Comparison of ENCODE assay signal across 14 cellular contexts in genomic region chr1:40884055-40884795, GRCh38. TPM values are rescaled to one million over a fixed set of nuclear protein-coding genes. Genes with fewer than 3 reads are reported as not detected.
DNase-seq lines count a peak whose midpoint lies in the region; ATAC-seq and TF ChIP-seq lines count a peak whose summit lies in the region.
"Had no signal": no experiment of that assay in that cellular context is flagged by ENCODE, and none has a peak within 500 bp of the region (broad histone marks: within the 10 kb centered on the region; RNA-seq: fewer than 3 reads in every experiment).

No MANE protein-coding gene starts in this region.

- H3K4me1 ChIP-seq in thoracic aorta (ENCODE audit: control insufficient read depth in 1 of 2, low read depth in 2 of 2) (peaks cover 4 to 38% of the 10 kb centered on the region in 2 donors), right lobe of liver (peaks cover 0 to 7% (median 0%) of the 10 kb centered on the region in 4 donors)

- H3K4me3 ChIP-seq in kidney epithelial cell (ENCODE audit: low read depth, low read length) (peak overlapping the region; percentile 11), thoracic aorta (peak overlapping the region; percentile 64), right lobe of liver (no peak overlapping the region)
- H3K4me3 ChIP-seq: body of pancreas, K562 had no signal

- H3K27me3 ChIP-seq in kidney epithelial cell (ENCODE audit: control insufficient read depth, insufficient read depth, low read length), result no peaks in the 10 kb centered on the region
- H3K27me3 ChIP-seq in thoracic aorta (replicated peaks; ENCODE audit: insufficient read depth), result no peaks in the 10 kb centered on the region
- H3K27me3 ChIP-seq in right lobe of liver, result peaks cover 0 to 10% of the 10 kb centered on the region in 2 donors

- ATAC-seq in activated T-cell treated with anti-CD3 and anti-CD28 coated beads, Interleukin-2, amount 50 U/mL, for 72 hours (replicated peaks in 1 of 2), result no peak
- ATAC-seq in thoracic aorta (ENCODE audit: insufficient number of reproducible peaks, low FRiP score, low read depth) (no peak), right lobe of liver (no peak), GM18498 (IDR thresholded peaks at IDR 0.05; ENCODE audit: unreplicated experiment) (no peak)
- ATAC-seq: body of pancreas, K562 had no signal

- peaks cover 46% of the 10 kb centered on the region for H3K27me3 Mint-ChIP-seq in activated T-cell treated with anti-CD3 and anti-CD28 coated beads, Interleukin-2, amount 50 U/mL, for 72 hours (ENCODE audit: low read depth)
- peaks cover 57% of the 10 kb centered on the region for H3K27me3 Mint-ChIP-seq in dendritic cell treated with granulocyte-macrophage colony-stimulating factor and Interleukin-4, amounts not matched to agents 40 ng/mL and 50 ng/mL, for 4 days

- H3K27ac Mint-ChIP-seq in activated T-cell treated with anti-CD3 and anti-CD28 coated beads, Interleukin-2, amount 50 U/mL, for 72 hours, result no peak overlapping the region
- H3K27ac Mint-ChIP-seq in dendritic cell treated with granulocyte-macrophage colony-stimulating factor and Interleukin-4, amounts not matched to agents 40 ng/mL and 50 ng/mL, for 4 days, result no peak overlapping the region

- H3K36me3 Mint-ChIP-seq in activated T-cell treated with anti-CD3 and anti-CD28 coated beads, Interleukin-2, amount 50 U/mL, for 72 hours (ENCODE audit: insufficient read depth in 2 of 2), result no peaks in the 10 kb centered on the region
- H3K36me3 Mint-ChIP-seq in dendritic cell treated with granulocyte-macrophage colony-stimulating factor and Interleukin-4, amounts not matched to agents 40 ng/mL and 50 ng/mL, for 4 days (ENCODE audit: low read depth), result no peaks in the 10 kb centered on the region

- TF ChIP-seq CTCF in kidney epithelial cell (IDR thresholded peaks at IDR 0.05; ENCODE audit: insufficient read depth, low read length, poor library complexity, severe bottlenecking) (no peak), thoracic aorta (IDR thresholded peaks at IDR 0.05) (no peak), right lobe of liver (IDR thresholded peaks at IDR 0.05) (no peak)

- TF ChIP-seq POLR2A in right lobe of liver (IDR thresholded peaks at IDR 0.05), result no peak

- 33% methylated on average over 18 of the region's 73 CpGs for WGBS in right lobe of liver (ENCODE audit: insufficient coverage, low coverage, low lambda C conversion rate, missing lambda C conversion rate)

- DNase-seq in activated T-cell treated with anti-CD3 and anti-CD28 coated beads, Interleukin-2, amount 50 U/mL, for 72 hours, result no peak
- no peak for DNase-seq in activated T-cell treated with anti-CD3 and anti-CD28 coated beads, Interleukin-2, amount 50 U/mL, for 1 hour
- DNase-seq in kidney epithelial cell (ENCODE audit: low read depth) (no peak), thoracic aorta (ENCODE audit: low spot score) (no peak), cerebellum (ENCODE audit: low spot score) (no peak), right lobe of liver (no peak)
- DNase-seq: activated CD4-positive, alpha-beta T cell treated with anti-CD3 and anti-CD28 coated beads for 48 hours; body of pancreas; NCI-H2227 treated with DMSO at 0.1 percent for 48 hours; SIG-M5; stimulated activated CD4-positive, alpha-beta T cell treated with anti-CD3 and anti-CD28 coated beads, Interleukin-4, amount 100 ng/mL, for 4 hours had no signal

- H3K27ac ChIP-seq in thoracic aorta (no peak overlapping the region), right lobe of liver (no peak overlapping the region)
- H3K27ac ChIP-seq: body of pancreas had no signal

- no peaks in the 10 kb centered on the region for H3K9me3 Mint-ChIP-seq in activated T-cell treated with anti-CD3 and anti-CD28 coated beads, Interleukin-2, amount 50 U/mL, for 72 hours
- H3K9me3 Mint-ChIP-seq in dendritic cell treated with granulocyte-macrophage colony-stimulating factor and Interleukin-4, amounts not matched to agents 40 ng/mL and 50 ng/mL, for 4 days, result no peaks in the 10 kb centered on the region

- H3K9me3 ChIP-seq in thoracic aorta, result no peaks in the 10 kb centered on the region
- H3K9me3 ChIP-seq in right lobe of liver, result no peaks in the 10 kb centered on the region
- H3K9me3 ChIP-seq: body of pancreas had no signal

- intact Hi-C loops in dendritic cell treated with granulocyte-macrophage colony-stimulating factor and Interleukin-4, amounts not matched to agents 40 ng/mL and 50 ng/mL, for 4 days (cut with micrococcal nuclease), result no loop called here
- intact Hi-C loops in right lobe of liver (cut with DNase I), result no loop called here

- H3K4me3 Mint-ChIP-seq in activated T-cell treated with anti-CD3 and anti-CD28 coated beads, Interleukin-2, amount 50 U/mL, for 72 hours, result peak overlapping the region; percentile 17 to 71
- peak overlapping the region; percentile 37 for H3K4me3 Mint-ChIP-seq in dendritic cell treated with granulocyte-macrophage colony-stimulating factor and Interleukin-4, amounts not matched to agents 40 ng/mL and 50 ng/mL, for 4 days

- peaks cover 15% of the 10 kb centered on the region for H3K4me1 Mint-ChIP-seq in activated T-cell treated with anti-CD3 and anti-CD28 coated beads, Interleukin-2, amount 50 U/mL, for 72 hours (ENCODE audit: low read depth)
- H3K4me1 Mint-ChIP-seq in dendritic cell treated with granulocyte-macrophage colony-stimulating factor and Interleukin-4, amounts not matched to agents 40 ng/mL and 50 ng/mL, for 4 days (ENCODE audit: low read depth), result peaks cover 26% of the 10 kb centered on the region

- H3K36me3 ChIP-seq in kidney epithelial cell (ENCODE audit: control insufficient read depth, insufficient read depth, low read length) (no peaks in the 10 kb centered on the region), thoracic aorta (no peaks in the 10 kb centered on the region), right lobe of liver (no peaks in the 10 kb centered on the region)

RNA-seq across cellular contexts. Expression of gene CITED4, which starts 22.1 kb away (rescaled TPM):
- 1 to 10 TPM; 1.9 to 2.1 TPM for total RNA-seq in activated T-cell treated with anti-CD3 and anti-CD28 coated beads, Interleukin-2, amount 50 U/mL, for 72 hours
- total RNA-seq in kidney epithelial cell, result 31.0 and 48.6 TPM in 2 replicates
- 10 to 100 TPM; 53.5 to 55.9 TPM for total RNA-seq in thoracic aorta
- total RNA-seq in cerebellum, result 2.0 TPM
- 100 to 1,000 TPM in 1 of 6 experiments, 10 to 100 TPM in 5; 19.0 to 116 (median 25.8) TPM for total RNA-seq in right lobe of liver

Comparison
In these comparisons a context has a peak if more than half of its experiments do, and no peak if none do; other contexts are left out.
1. H3K4me3 ChIP-seq: peak in kidney epithelial cell (single experiment) and thoracic aorta (single experiment); none in right lobe of liver (0 of 3).